Comparison of ENCODE assay signal across 30 cellular contexts in genomic region chr9:35142037-35142436, GRCh38.
"Had no signal": no experiment of that assay in that cellular context is flagged by ENCODE, and none has a peak within 500 bp of the region (broad histone marks: within the 10 kb centered on the region; RNA-seq: fewer than 3 reads in every experiment).

No MANE protein-coding gene starts in this region.

- H3K27ac ChIP-seq: brain microvascular endothelial cell, coronary artery, dorsolateral prefrontal cortex had no signal

- H3K36me3 ChIP-seq: brain microvascular endothelial cell had no signal

- DNase-seq: activated CD4-positive, alpha-beta memory T cell treated with anti-CD3 and anti-CD28 coated beads for 36 hours; activated CD4-positive, alpha-beta T cell treated with anti-CD3 and anti-CD28 coated beads for 36 hours; activated CD4-positive, alpha-beta T cell treated with anti-CD3 and anti-CD28 coated beads, Interleukin-2, amount 10 ng/mL, durations not matched to agents 24 days and 14 days; activated CD4-positive, CD25-positive, alpha-beta regulatory T cell; activated CD4-positive, CD25-positive, alpha-beta regulatory T cell treated with anti-CD3 and anti-CD28 coated beads, Interleukin-2, amount 50 U/mL, for 72 hours; activated CD8-positive, alpha-beta memory T cell treated with anti-CD3 and anti-CD28 coated beads, Interleukin-2, amount 50 U/mL, for 48 hours; activated CD8-positive, alpha-beta T cell treated with anti-CD3 and anti-CD28 coated beads, Interleukin-2, amount 10 ng/mL, durations not matched to agents 7 days and 5 days; activated gamma-delta T cell; activated naive CD4-positive, alpha-beta T cell; activated naive CD4-positive, alpha-beta T cell treated with anti-CD3 and anti-CD28 coated beads, Interleukin-2, amount 10 ng/mL, durations not matched to agents 7 days and 5 days; activated naive CD8-positive, alpha-beta T cell treated with anti-CD3 and anti-CD28 coated beads, Interleukin-2, amount 10 ng/mL, durations not matched to agents 7 days and 5 days; activated T-cell treated with anti-CD3 and anti-CD28 coated beads for 4 hours; activated T-cell treated with anti-CD3 and anti-CD28 coated beads, Interleukin-2, amount 50 U/mL, for 24 hours; activated T-cell treated with anti-CD3 and anti-CD28 coated beads, Interleukin-2, amount 50 U/mL, for 72 hours; amniotic stem cell; anterior cingulate cortex; brain microvascular endothelial cell; dorsolateral prefrontal cortex; effector memory CD4-positive, alpha-beta T cell; endodermal cell; foreskin fibroblast; T-helper 2 cell had no signal

- H3K27ac Mint-ChIP-seq: activated CD4-positive, alpha-beta memory T cell treated with anti-CD3 and anti-CD28 coated beads for 36 hours; activated CD4-positive, alpha-beta T cell treated with anti-CD3 and anti-CD28 coated beads for 36 hours; activated CD4-positive, alpha-beta T cell treated with anti-CD3 and anti-CD28 coated beads, Interleukin-2, amount 10 ng/mL, durations not matched to agents 24 days and 14 days; activated CD8-positive, alpha-beta T cell treated with anti-CD3 and anti-CD28 coated beads, Interleukin-2, amount 10 ng/mL, durations not matched to agents 7 days and 5 days; activated naive CD4-positive, alpha-beta T cell treated with anti-CD3 and anti-CD28 coated beads, Interleukin-2, amount 10 ng/mL, durations not matched to agents 7 days and 5 days; activated naive CD4-positive, alpha-beta T cell treated with anti-CD3 and anti-CD28 coated beads, Interleukin-2, amount 50 U/mL, for 72 hours; activated naive CD8-positive, alpha-beta T cell treated with anti-CD3 and anti-CD28 coated beads, Interleukin-2, amount 10 ng/mL, durations not matched to agents 7 days and 5 days; activated T-cell treated with anti-CD3 and anti-CD28 coated beads, Interleukin-2, amount 50 U/mL, for 24 hours; activated T-cell treated with anti-CD3 and anti-CD28 coated beads, Interleukin-2, amount 50 U/mL, for 72 hours; dendritic cell treated with granulocyte-macrophage colony-stimulating factor and Interleukin-4, amounts not matched to agents 40 ng/mL and 50 ng/mL, for 4 days; endodermal cell had no signal

- H3K4me1 Mint-ChIP-seq: activated CD4-positive, alpha-beta T cell treated with anti-CD3 and anti-CD28 coated beads for 36 hours; activated CD4-positive, alpha-beta T cell treated with anti-CD3 and anti-CD28 coated beads, Interleukin-2, amount 10 ng/mL, durations not matched to agents 24 days and 14 days; activated naive CD4-positive, alpha-beta T cell treated with anti-CD3 and anti-CD28 coated beads, Interleukin-2, amount 10 ng/mL, durations not matched to agents 7 days and 5 days; activated naive CD8-positive, alpha-beta T cell treated with anti-CD3 and anti-CD28 coated beads, Interleukin-2, amount 10 ng/mL, durations not matched to agents 7 days and 5 days; central memory CD8-positive, alpha-beta T cell; endodermal cell had no signal

- FAIRE-seq: astrocyte, bronchial epithelial cell, frontal cortex had no signal

- H3K27me3 Mint-ChIP-seq: activated CD4-positive, alpha-beta memory T cell treated with anti-CD3 and anti-CD28 coated beads for 36 hours; activated CD4-positive, alpha-beta T cell treated with anti-CD3 and anti-CD28 coated beads for 36 hours; activated CD4-positive, alpha-beta T cell treated with anti-CD3 and anti-CD28 coated beads, Interleukin-2, amount 10 ng/mL, durations not matched to agents 24 days and 14 days; activated naive CD4-positive, alpha-beta T cell treated with anti-CD3 and anti-CD28 coated beads, Interleukin-2, amount 10 ng/mL, durations not matched to agents 7 days and 5 days; activated naive CD8-positive, alpha-beta T cell treated with anti-CD3 and anti-CD28 coated beads, Interleukin-2, amount 10 ng/mL, durations not matched to agents 7 days and 5 days; dendritic cell treated with granulocyte-macrophage colony-stimulating factor and Interleukin-4, amounts not matched to agents 40 ng/mL and 50 ng/mL, for 4 days had no signal

- H3K36me3 Mint-ChIP-seq: activated naive CD4-positive, alpha-beta T cell treated with anti-CD3 and anti-CD28 coated beads, Interleukin-2, amount 10 ng/mL, durations not matched to agents 7 days and 5 days; activated naive CD8-positive, alpha-beta T cell treated with anti-CD3 and anti-CD28 coated beads, Interleukin-2, amount 10 ng/mL, durations not matched to agents 7 days and 5 days had no signal

- ATAC-seq: activated CD4-positive, alpha-beta T cell treated with anti-CD3 and anti-CD28 coated beads for 36 hours; activated CD8-positive, alpha-beta T cell treated with anti-CD3 and anti-CD28 coated beads, Interleukin-2, amount 10 ng/mL, durations not matched to agents 7 days and 5 days; activated naive CD4-positive, alpha-beta T cell treated with anti-CD3 and anti-CD28 coated beads, Interleukin-2, amount 50 U/mL, for 72 hours; activated T-cell treated with anti-CD3 and anti-CD28 coated beads, Interleukin-2, amount 50 U/mL, for 72 hours; esophagus mucosa had no signal

- H3K4me3 Mint-ChIP-seq: activated CD4-positive, alpha-beta memory T cell treated with anti-CD3 and anti-CD28 coated beads for 36 hours; activated CD4-positive, alpha-beta T cell treated with anti-CD3 and anti-CD28 coated beads for 36 hours; activated CD4-positive, alpha-beta T cell treated with anti-CD3 and anti-CD28 coated beads, Interleukin-2, amount 10 ng/mL, durations not matched to agents 24 days and 14 days; activated CD8-positive, alpha-beta T cell treated with anti-CD3 and anti-CD28 coated beads, Interleukin-2, amount 10 ng/mL, durations not matched to agents 7 days and 5 days; activated naive CD4-positive, alpha-beta T cell treated with anti-CD3 and anti-CD28 coated beads, Interleukin-2, amount 10 ng/mL, durations not matched to agents 7 days and 5 days; activated naive CD8-positive, alpha-beta T cell treated with anti-CD3 and anti-CD28 coated beads, Interleukin-2, amount 10 ng/mL, durations not matched to agents 7 days and 5 days; activated T-cell treated with anti-CD3 and anti-CD28 coated beads, Interleukin-2, amount 50 U/mL, for 24 hours; activated T-cell treated with anti-CD3 and anti-CD28 coated beads, Interleukin-2, amount 50 U/mL, for 72 hours; central memory CD8-positive, alpha-beta T cell; dendritic cell treated with granulocyte-macrophage colony-stimulating factor and Interleukin-4, amounts not matched to agents 40 ng/mL and 50 ng/mL, for 4 days; endodermal cell had no signal

- H3K27me3 ChIP-seq: brain microvascular endothelial cell, dorsolateral prefrontal cortex had no signal

- H3K4me3 ChIP-seq: coronary artery, dorsolateral prefrontal cortex had no signal
